ENCODE assay signal across 19 cellular contexts in genomic region chr7:90532231-90532929, GRCh38.
DNase-seq lines count a peak whose midpoint lies in the region; ATAC-seq and TF ChIP-seq lines count a peak whose summit lies in the region.
"Had no signal": no experiment of that assay in that cellular context is flagged by ENCODE, and none has a peak within 500 bp of the region (broad histone marks: within the 10 kb centered on the region; RNA-seq: fewer than 3 reads in every experiment).

No MANE protein-coding gene starts in this region.

- no peaks in the 10 kb centered on the region for H3K36me3 Mint-ChIP-seq in WTC11
- H3K36me3 Mint-ChIP-seq: activated CD8-positive, alpha-beta memory T cell treated with anti-CD3 and anti-CD28 coated beads, Interleukin-2, amount 10 ng/mL, durations not matched to agents 7 days and 5 days had no signal

- H3K27ac ChIP-seq in heart left ventricle, result no peak overlapping the region

- no peak for TF ChIP-seq CTCF in GM20000 (IDR thresholded peaks at IDR 0.05; ENCODE audit: extremely low read depth, missing control alignments)
- TF ChIP-seq CTCF in WTC11 (IDR thresholded peaks at IDR 0.05), result no peak
- no peak for TF ChIP-seq CTCF in heart left ventricle (IDR thresholded peaks at IDR 0.05)

- peak; percentile 19 for DNase-seq in GM20000 (ENCODE audit: low spot score)
- no peak for DNase-seq in WTC11 (ENCODE audit: low spot score)
- no peak for DNase-seq in MG63
- DNase-seq in RKO (ENCODE audit: low spot score), result no peak
- no peak for DNase-seq in heart left ventricle
- DNase-seq: activated CD8-positive, alpha-beta memory T cell treated with anti-CD3 and anti-CD28 coated beads, Interleukin-2, amount 10 ng/mL, durations not matched to agents 7 days and 5 days; activated gamma-delta T cell; COR-L47; cortex of kidney; kidney; MV-4-11; NCI-H2171 treated with DMSO at 0.1 percent for 48 hours; NCI-H82; stimulated activated CD4-positive, alpha-beta T cell treated with anti-CD3 and anti-CD28 coated beads, Interleukin-4, amount 100 ng/mL, for 24 hours; trophoblast cell had no signal

- peaks cover 0 to 9% (median 0%) of the 10 kb centered on the region in 12 donors for H3K4me1 ChIP-seq in heart left ventricle

- 70 to 80% (median 77%) methylated on average over 7 of the region's 7 CpGs for WGBS in heart left ventricle, 4 donors

- no peaks in the 10 kb centered on the region for H3K27me3 ChIP-seq in MG63
- H3K27me3 ChIP-seq in heart left ventricle, result no peaks in the 10 kb centered on the region

- no peaks in the 10 kb centered on the region for H3K9me3 Mint-ChIP-seq in WTC11
- H3K9me3 Mint-ChIP-seq: T-helper 1 cell treated with Interleukin-12 subunit alpha and Interleukin-12 subunit beta and Interleukin-4 antibody, amounts not matched to agents 30 μg/mL and 1 μg/mL, for 36 hours had no signal

- H3K9me3 ChIP-seq in MG63 (no peaks in the 10 kb centered on the region), heart left ventricle (no peaks in the 10 kb centered on the region)

- H3K27ac Mint-ChIP-seq in WTC11, result peak overlapping the region; percentile 85; the same call in 1 of the 2 replicates
- H3K27ac Mint-ChIP-seq: activated CD8-positive, alpha-beta memory T cell treated with anti-CD3 and anti-CD28 coated beads, Interleukin-2, amount 10 ng/mL, durations not matched to agents 7 days and 5 days; T-helper 1 cell treated with Interleukin-12 subunit alpha and Interleukin-12 subunit beta and Interleukin-4 antibody, amounts not matched to agents 30 μg/mL and 1 μg/mL, for 36 hours had no signal

- H3K4me3 ChIP-seq in MG63 (no peak overlapping the region), heart left ventricle (no peak overlapping the region)

- H3K4me3 Mint-ChIP-seq in WTC11, result no peak overlapping the region
- H3K4me3 Mint-ChIP-seq: activated CD8-positive, alpha-beta memory T cell treated with anti-CD3 and anti-CD28 coated beads, Interleukin-2, amount 10 ng/mL, durations not matched to agents 7 days and 5 days; T-helper 1 cell treated with Interleukin-12 subunit alpha and Interleukin-12 subunit beta and Interleukin-4 antibody, amounts not matched to agents 30 μg/mL and 1 μg/mL, for 36 hours had no signal

- no peaks in the 10 kb centered on the region for H3K36me3 ChIP-seq in MG63
- H3K36me3 ChIP-seq in heart left ventricle, result no peaks in the 10 kb centered on the region

- TF ChIP-seq POLR2A in heart left ventricle (IDR thresholded peaks at IDR 0.05), result no peak

- CTCF ChIA-PET in WTC11 (lab: Charles Lee), result interaction anchor here (1.1 to 1.2 kb wide), 2 partner anchors 9 to 77 kb away, joined by 3 to 7 read pairs; no protein-coding TSS in a partner anchor

- H3K27me3 Mint-ChIP-seq in WTC11 (ENCODE audit: low read depth), result no peaks in the 10 kb centered on the region
- H3K27me3 Mint-ChIP-seq: activated CD8-positive, alpha-beta memory T cell treated with anti-CD3 and anti-CD28 coated beads, Interleukin-2, amount 10 ng/mL, durations not matched to agents 7 days and 5 days had no signal

- peaks cover 32% of the 10 kb centered on the region for H3K4me1 Mint-ChIP-seq in WTC11
- H3K4me1 Mint-ChIP-seq: activated CD8-positive, alpha-beta memory T cell treated with anti-CD3 and anti-CD28 coated beads, Interleukin-2, amount 10 ng/mL, durations not matched to agents 7 days and 5 days had no signal

- intact Hi-C loops in heart left ventricle (cut with DNase I), result no loop called here

- POLR2A ChIA-PET in WTC11 (lab: Charles Lee), result no interaction called here

- ATAC-seq in GM18502 (IDR thresholded peaks at IDR 0.05; ENCODE audit: poor library complexity, unreplicated experiment) (peak; percentile 46), HG02885 (IDR thresholded peaks at IDR 0.05; ENCODE audit: poor library complexity, unreplicated experiment) (peak; percentile 89), WTC11 (peak; percentile 71), GM21447 (IDR thresholded peaks at IDR 0.05; ENCODE audit: unreplicated experiment) (no peak), heart left ventricle (no peak)
- ATAC-seq: activated CD8-positive, alpha-beta memory T cell treated with anti-CD3 and anti-CD28 coated beads, Interleukin-2, amount 10 ng/mL, durations not matched to agents 7 days and 5 days had no signal

TF ChIP-seq in WTC11, 78 proteins besides CTCF, POLR2A, EP300 and RAD21 (continues in another document):
- TF ChIP-seq NR2C2 (CRISPR knock-in tag; IDR thresholded peaks at IDR 0.05) (no peak), ATF3 (CRISPR knock-in tag; conservative IDR thresholded peaks at IDR 0.05) (no peak), IRF2 (CRISPR knock-in tag; IDR thresholded peaks at IDR 0.05; ENCODE audit: borderline replicate concordance, low read depth) (no peak), NFATC4 (CRISPR knock-in tag; IDR thresholded peaks at IDR 0.05) (no peak), TEAD4 (CRISPR knock-in tag; IDR thresholded peaks at IDR 0.05) (no peak), ZNF532 (CRISPR knock-in tag; IDR thresholded peaks at IDR 0.05; ENCODE audit: borderline replicate concordance) (no peak), OVOL2 (CRISPR knock-in tag; IDR thresholded peaks at IDR 0.05; ENCODE audit: borderline replicate concordance) (no peak), ATF6 (CRISPR knock-in tag; IDR thresholded peaks at IDR 0.05) (no peak), KAT7 (CRISPR knock-in tag; IDR thresholded peaks at IDR 0.05; ENCODE audit: borderline replicate concordance) (no peak), USF1 (CRISPR knock-in tag; IDR thresholded peaks at IDR 0.05) (no peak)

Comparison
In these comparisons a context has a peak if more than half of its experiments do, and no peak if none do; other contexts are left out.
1. ATAC-seq: peak in GM18502 (single experiment), HG02885 (single experiment) and WTC11 (single experiment); none in GM21447 (single experiment) and heart left ventricle (0 of 4).